In genomic region chr2:128305555-128306080, GRCh38 we compare ENCODE assay signal across 9 cellular contexts. TPM values are rescaled to one million over a fixed set of nuclear protein-coding genes. Genes with fewer than 3 reads are reported as not detected.
DNase-seq lines count a peak whose midpoint lies in the region; ATAC-seq and TF ChIP-seq lines count a peak whose summit lies in the region.
"Had no signal": no experiment of that assay in that cellular context is flagged by ENCODE, and none has a peak within 500 bp of the region (broad histone marks: within the 10 kb centered on the region; RNA-seq: fewer than 3 reads in every experiment).

No MANE protein-coding gene starts in this region.

- POLR2A ChIA-PET in activated CD4-positive, alpha-beta memory T cell treated with anti-CD3 and anti-CD28 coated beads, Interleukin-2, amount 10 ng/mL, durations not matched to agents 7 days and 5 days (lab: Charles Lee): no interaction called here

- H3K27me3 ChIP-seq in Peyer's patch: no peaks in the 10 kb centered on the region
- no peaks in the 10 kb centered on the region for H3K27me3 ChIP-seq in iPS-15b (ENCODE audit: control insufficient read depth, insufficient read depth, low read length)
- H3K27me3 ChIP-seq in upper lobe of right lung: no peaks in the 10 kb centered on the region

- TF ChIP-seq POLR2A in Peyer's patch (IDR thresholded peaks at IDR 0.05): no peak

- H3K4me1 Mint-ChIP-seq in activated CD4-positive, alpha-beta memory T cell treated with anti-CD3 and anti-CD28 coated beads, Interleukin-2, amount 10 ng/mL, durations not matched to agents 7 days and 5 days: no peaks in the 10 kb centered on the region

- CTCF ChIA-PET in activated CD4-positive, alpha-beta memory T cell treated with anti-CD3 and anti-CD28 coated beads, Interleukin-2, amount 10 ng/mL, durations not matched to agents 7 days and 5 days (lab: Charles Lee): no interaction called here

- H3K9me3 Mint-ChIP-seq in activated CD4-positive, alpha-beta memory T cell treated with anti-CD3 and anti-CD28 coated beads, Interleukin-2, amount 10 ng/mL, durations not matched to agents 7 days and 5 days: no peaks in the 10 kb centered on the region
- H3K9me3 Mint-ChIP-seq: IgD-negative memory B cell had no signal

- H3K4me3 ChIP-seq in Peyer's patch: peak overlapping the region in 1 of 4 donors; percentile 8
- H3K4me3 ChIP-seq in iPS-15b (ENCODE audit: low read depth, low read length): no peak overlapping the region
- no peak overlapping the region for H3K4me3 ChIP-seq in upper lobe of right lung

- H3K9ac ChIP-seq in iPS-15b (ENCODE audit: low read depth, low read length): peak overlapping the region; percentile 42

- H3K9me3 ChIP-seq in Peyer's patch (no peaks in the 10 kb centered on the region), iPS-15b (ENCODE audit: control insufficient read depth, insufficient read depth, low read length) (no peaks in the 10 kb centered on the region), upper lobe of right lung (no peaks in the 10 kb centered on the region)

- peak; percentile 69 for ATAC-seq in GM18858 (IDR thresholded peaks at IDR 0.05; ENCODE audit: unreplicated experiment)
- peak; percentile 80 for ATAC-seq in HG03108 (IDR thresholded peaks at IDR 0.05; ENCODE audit: unreplicated experiment)
- ATAC-seq in upper lobe of right lung: no peak

- H3K27ac Mint-ChIP-seq in activated CD4-positive, alpha-beta memory T cell treated with anti-CD3 and anti-CD28 coated beads, Interleukin-2, amount 10 ng/mL, durations not matched to agents 7 days and 5 days: no peak overlapping the region

- peaks cover 0 to 67% (median 9%) of the 10 kb centered on the region in 4 donors for H3K4me1 ChIP-seq in Peyer's patch
- peaks cover 19% of the 10 kb centered on the region for H3K4me1 ChIP-seq in iPS-15b (ENCODE audit: control insufficient read depth, insufficient read depth, low read length)
- peaks cover 57% of the 10 kb centered on the region for H3K4me1 ChIP-seq in upper lobe of right lung

- DNase-seq in Peyer's patch (peak in 1 of 3 donors; percentile 43), upper lobe of right lung (peak; percentile 60), GDM1 (lab: John Stamatoyannopoulos, UW) (no peak), mucosa of gallbladder (ENCODE audit: low spot score) (no peak)
- no peak for DNase-seq in activated CD4-positive, alpha-beta memory T cell treated with anti-CD3 and anti-CD28 coated beads, Interleukin-2, amount 10 ng/mL, durations not matched to agents 7 days and 5 days

- TF ChIP-seq CTCF in Peyer's patch (IDR thresholded peaks at IDR 0.05): no peak
- no peak for TF ChIP-seq CTCF in upper lobe of right lung (IDR thresholded peaks at IDR 0.05)

- H3K27ac ChIP-seq in Peyer's patch: peak overlapping the region; percentile 38 to 86 (median 71)
- H3K27ac ChIP-seq in upper lobe of right lung: peak overlapping the region; percentile 58

- H3K36me3 ChIP-seq in Peyer's patch (no peaks in the 10 kb centered on the region), iPS-15b (ENCODE audit: control insufficient read depth, insufficient read depth, low read length) (peaks cover 14% of the 10 kb centered on the region), upper lobe of right lung (no peaks in the 10 kb centered on the region)

- H3K27me3 Mint-ChIP-seq in activated CD4-positive, alpha-beta memory T cell treated with anti-CD3 and anti-CD28 coated beads, Interleukin-2, amount 10 ng/mL, durations not matched to agents 7 days and 5 days: no peaks in the 10 kb centered on the region
- H3K27me3 Mint-ChIP-seq: IgD-negative memory B cell had no signal

- H3K4me3 Mint-ChIP-seq in activated CD4-positive, alpha-beta memory T cell treated with anti-CD3 and anti-CD28 coated beads, Interleukin-2, amount 10 ng/mL, durations not matched to agents 7 days and 5 days: no peak overlapping the region

- intact Hi-C loops in upper lobe of right lung (cut with DNase I): no loop called here

- no peaks in the 10 kb centered on the region for H3K36me3 Mint-ChIP-seq in activated CD4-positive, alpha-beta memory T cell treated with anti-CD3 and anti-CD28 coated beads, Interleukin-2, amount 10 ng/mL, durations not matched to agents 7 days and 5 days (ENCODE audit: low read depth)
- H3K36me3 Mint-ChIP-seq: IgD-negative memory B cell had no signal

RNA-seq across cellular contexts. Expression of gene HS6ST1, which starts 13.1 kb away (rescaled TPM):
- 10 to 100 TPM; 16.5 to 52.0 (median 40.2) TPM for total RNA-seq in Peyer's patch
- 33.2 TPM for total RNA-seq in upper lobe of right lung
- 90.1 TPM for total RNA-seq in mucosa of gallbladder
- total RNA-seq in activated CD4-positive, alpha-beta memory T cell treated with anti-CD3 and anti-CD28 coated beads, Interleukin-2, amount 10 ng/mL, durations not matched to agents 7 days and 5 days: 1 to 10 TPM; 6.2 to 6.8 TPM
